In genomic region chr3:188448813-188449212, GRCh38 we compare ENCODE assay signal across 19 cellular contexts.
"Had no signal": no experiment of that assay in that cellular context is flagged by ENCODE, and none has a peak within 500 bp of the region (broad histone marks: within the 10 kb centered on the region; RNA-seq: fewer than 3 reads in every experiment).

No MANE protein-coding gene starts in this region.

- H3K27ac Mint-ChIP-seq: memory B cell, mesothelial cell of epicardium, neural progenitor cell had no signal

- H3K36me3 ChIP-seq: gastroesophageal sphincter, left ventricle myocardium inferior, lower lobe of right lung, neural progenitor cell, ovary, stomach had no signal

- H3K9ac ChIP-seq: neural progenitor cell had no signal

- H3K4me1 ChIP-seq: lower lobe of right lung, neural progenitor cell had no signal

- H3K4me3 ChIP-seq: esophagus muscularis mucosa, gastroesophageal sphincter, left ventricle myocardium inferior, lower lobe of right lung, neural progenitor cell, ovary, smooth muscle cell, stomach had no signal

- H3K4me2 ChIP-seq: neural progenitor cell, smooth muscle cell had no signal

- H3K27ac ChIP-seq: epithelial cell of prostate, left ventricle myocardium inferior, lower lobe of right lung, neural progenitor cell, ovary, stomach had no signal

- H3K9me3 ChIP-seq: esophagus muscularis mucosa, gastroesophageal sphincter, left ventricle myocardium inferior, lower lobe of right lung, ovary, stomach had no signal

- H3K4me3 Mint-ChIP-seq: immature natural killer cell; memory B cell; mesothelial cell of epicardium; natural killer cell treated with Interleukin-12 subunit alpha and Interleukin-12 subunit beta and Interleukin-15 and Interleukin-18, amount 100 ng/mL, for 72 hours; neural progenitor cell had no signal

- ATAC-seq: gastroesophageal sphincter; lower lobe of right lung; natural killer cell treated with Interleukin-12 subunit alpha and Interleukin-12 subunit beta and Interleukin-15 and Interleukin-18, amount 100 ng/mL, for 72 hours; right cardiac atrium had no signal

- H3K27me3 ChIP-seq: esophagus muscularis mucosa, gastroesophageal sphincter, neural progenitor cell, ovary, stomach had no signal

- DNase-seq: effector memory CD4-positive, alpha-beta T cell; immature natural killer cell; left ventricle myocardium inferior; lower lobe of right lung; nucleus accumbens; ovary; right cardiac atrium; stimulated activated CD4-positive, alpha-beta T cell treated with anti-CD3 and anti-CD28 coated beads, Interleukin-2, amount 100 ng/mL, for 48 hours; stomach; substantia nigra; trophoblast cell had no signal

- H3K27me3 Mint-ChIP-seq: memory B cell; natural killer cell treated with Interleukin-12 subunit alpha and Interleukin-12 subunit beta and Interleukin-15 and Interleukin-18, amount 100 ng/mL, for 72 hours had no signal

- H3K9me3 Mint-ChIP-seq: memory B cell; natural killer cell treated with Interleukin-12 subunit alpha and Interleukin-12 subunit beta and Interleukin-15 and Interleukin-18, amount 100 ng/mL, for 72 hours had no signal
